ENCODE assay signal across 9 cellular contexts in genomic region chr1:31064115-31064514, GRCh38. TPM values are rescaled to one million over a fixed set of nuclear protein-coding genes. Genes with fewer than 3 reads are reported as not detected.
DNase-seq lines count a peak whose midpoint lies in the region; ATAC-seq and TF ChIP-seq lines count a peak whose summit lies in the region.
"Had no signal": no experiment of that assay in that cellular context is flagged by ENCODE, and none has a peak within 500 bp of the region (broad histone marks: within the 10 kb centered on the region; RNA-seq: fewer than 3 reads in every experiment).

No MANE protein-coding gene starts in this region.

- ATAC-seq in activated naive CD8-positive, alpha-beta T cell treated with anti-CD3 and anti-CD28 coated beads, Interleukin-2, amount 50 U/mL, for 24 hours = no peak

- no peaks in the 10 kb centered on the region for H3K27me3 Mint-ChIP-seq in T-helper 2 cell treated with Interferon-gamma antibody and Interleukin-4, amounts not matched to agents 5 μg/mL and 100 μg/mL, for 36 hours (ENCODE audit: low read depth)
- H3K27me3 Mint-ChIP-seq in activated naive CD8-positive, alpha-beta T cell treated with anti-CD3 and anti-CD28 coated beads, Interleukin-2, amount 50 U/mL, for 24 hours = no peaks in the 10 kb centered on the region

- H3K27ac Mint-ChIP-seq in T-helper 2 cell treated with Interferon-gamma antibody and Interleukin-4, amounts not matched to agents 5 μg/mL and 100 μg/mL, for 36 hours = peak overlapping the region; percentile 98
- H3K27ac Mint-ChIP-seq in activated naive CD8-positive, alpha-beta T cell treated with anti-CD3 and anti-CD28 coated beads, Interleukin-2, amount 50 U/mL, for 24 hours = peak overlapping the region; percentile 100

- H3K36me3 ChIP-seq in kidney epithelial cell (ENCODE audit: control insufficient read depth, insufficient read depth, low read length) = peaks cover 1% of the 10 kb centered on the region

- H3K4me3 Mint-ChIP-seq in T-helper 2 cell treated with Interferon-gamma antibody and Interleukin-4, amounts not matched to agents 5 μg/mL and 100 μg/mL, for 36 hours = peak overlapping the region; percentile 96
- peak overlapping the region; percentile 99 for H3K4me3 Mint-ChIP-seq in activated naive CD8-positive, alpha-beta T cell treated with anti-CD3 and anti-CD28 coated beads, Interleukin-2, amount 50 U/mL, for 24 hours

- no peaks in the 10 kb centered on the region for H3K9me3 Mint-ChIP-seq in T-helper 2 cell treated with Interferon-gamma antibody and Interleukin-4, amounts not matched to agents 5 μg/mL and 100 μg/mL, for 36 hours
- H3K9me3 Mint-ChIP-seq in activated naive CD8-positive, alpha-beta T cell treated with anti-CD3 and anti-CD28 coated beads, Interleukin-2, amount 50 U/mL, for 24 hours = no peaks in the 10 kb centered on the region

- H3K36me3 Mint-ChIP-seq in T-helper 2 cell treated with Interferon-gamma antibody and Interleukin-4, amounts not matched to agents 5 μg/mL and 100 μg/mL, for 36 hours (ENCODE audit: low read depth) = peaks cover 24% of the 10 kb centered on the region
- peaks cover 19% of the 10 kb centered on the region for H3K36me3 Mint-ChIP-seq in activated naive CD8-positive, alpha-beta T cell treated with anti-CD3 and anti-CD28 coated beads, Interleukin-2, amount 50 U/mL, for 24 hours (ENCODE audit: low read depth)

- peak overlapping the region; percentile 95 for H3K27ac ChIP-seq in substantia nigra (ENCODE audit: low read depth, low read length, poor library complexity, severe bottlenecking)

- no peak for DNase-seq in T-helper 2 cell treated with Interferon-gamma antibody and Interleukin-4, amounts not matched to agents 5 μg/mL and 100 μg/mL, for 36 hours (ENCODE audit: low spot score)
- DNase-seq in T-helper 2 cell (no peak), kidney epithelial cell (ENCODE audit: low read depth) (no peak), substantia nigra (lab: John Stamatoyannopoulos, UW) (no peak), NCI-H524 (lab: John Stamatoyannopoulos, UW) (no peak), activated gamma-delta T cell (lab: John Stamatoyannopoulos, UW) (no peak), NCI-H2029 (lab: John Stamatoyannopoulos, UW) (no peak)
- DNase-seq in activated naive CD8-positive, alpha-beta T cell treated with anti-CD3 and anti-CD28 coated beads, Interleukin-2, amount 50 U/mL, for 24 hours = no peak
- DNase-seq: NCI-H2107 had no signal

- peaks cover 22% of the 10 kb centered on the region for H3K4me1 Mint-ChIP-seq in T-helper 2 cell treated with Interferon-gamma antibody and Interleukin-4, amounts not matched to agents 5 μg/mL and 100 μg/mL, for 36 hours (ENCODE audit: low read depth)
- H3K4me1 Mint-ChIP-seq in activated naive CD8-positive, alpha-beta T cell treated with anti-CD3 and anti-CD28 coated beads, Interleukin-2, amount 50 U/mL, for 24 hours = peaks cover 40% of the 10 kb centered on the region

- H3K4me3 ChIP-seq in kidney epithelial cell (ENCODE audit: low read depth, low read length) = peak overlapping the region; percentile 69

- no peak for TF ChIP-seq CTCF in kidney epithelial cell (IDR thresholded peaks at IDR 0.05; ENCODE audit: insufficient read depth, low read length, poor library complexity, severe bottlenecking)

- H3K27me3 ChIP-seq in kidney epithelial cell (ENCODE audit: control insufficient read depth, insufficient read depth, low read length) = no peaks in the 10 kb centered on the region

RNA-seq across cellular contexts. Expression of gene PUM1, which starts 1.4 kb away (rescaled TPM):
- total RNA-seq in kidney epithelial cell = 78.1 and 94.3 TPM in 2 replicates
